ENCODE assay signal across 8 cellular contexts in the genomic region with DNA sequence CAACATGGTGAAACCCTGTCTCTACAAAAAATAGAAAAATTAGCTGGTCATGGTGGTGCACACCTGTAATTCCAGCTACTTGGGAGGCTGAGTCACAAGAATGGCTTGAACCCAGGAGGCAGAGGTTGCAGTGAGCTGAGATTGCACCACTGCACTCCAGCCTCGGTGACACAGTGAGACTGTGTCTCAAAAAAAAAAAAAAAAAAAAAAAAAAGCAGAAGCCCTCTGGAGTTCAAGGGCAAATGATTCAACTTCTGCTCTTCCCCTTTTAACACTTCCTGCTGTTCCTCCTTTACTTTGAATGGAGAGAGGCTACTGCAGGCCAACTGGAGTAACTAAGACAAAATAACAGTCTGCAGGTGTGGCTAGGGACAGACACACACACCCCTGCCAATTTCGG. TPM values are rescaled to one million over a fixed set of nuclear protein-coding genes. Genes with fewer than 3 reads are reported as not detected.
A peak's percentile ranks its signal among the peaks of the same experiment; 100 is the strongest.
DNase-seq lines count a peak whose midpoint lies in the region; ATAC-seq and TF ChIP-seq lines count a peak whose summit lies in the region.
"Not testable (repeated sequence)": the region's sequence is repeated elsewhere in the genome, so short reads cannot be mapped to it uniquely, and the experiment has no call there.

No MANE protein-coding gene starts in this region.

- H3K9me3 Mint-ChIP-seq in WTC11: not testable (repeated sequence)

- not testable (repeated sequence) for H3K4me3 Mint-ChIP-seq in WTC11

- not testable (repeated sequence) for H4K20me1 ChIP-seq in BLaER1

- H3K36me3 ChIP-seq in BLaER1; left ventricle myocardium inferior; mesendoderm (ENCODE audit: control insufficient read depth, insufficient read depth, low read length); spleen: not testable (repeated sequence)

- not testable (repeated sequence) for H3K4me3 ChIP-seq in BLaER1; HL-60 (replicated peaks; ENCODE audit: insufficient read depth, low read length); left ventricle myocardium inferior; mesendoderm (ENCODE audit: low read length)
- H3K4me3 ChIP-seq in spleen: peak overlapping the region in 1 of 8 donors; percentile 15

- ATAC-seq in WTC11: 0 out of 2 replicates have a peak, but pooled peaks have one; percentile 12

- H3K4me2 ChIP-seq in BLaER1: peak overlapping the region; percentile 18; the same call in 1 of the 2 replicates
- not testable (repeated sequence) for H3K4me2 ChIP-seq in mesendoderm (ENCODE audit: low read length)

- not testable (repeated sequence) for H3K27me3 ChIP-seq in BLaER1; HL-60 (ENCODE audit: insufficient read depth, poor library complexity, severe bottlenecking); left ventricle myocardium inferior (ENCODE audit: low read depth); mesendoderm (ENCODE audit: insufficient read depth, low read length, poor library complexity); spleen (replicated peaks in 1 of 7)

- H3K4me1 Mint-ChIP-seq in WTC11: peaks cover 87% of the 10 kb centered on the region

- not testable (repeated sequence) for H4K5ac ChIP-seq in mesendoderm (ENCODE audit: low read length)

- H3K79me2 ChIP-seq in mesendoderm (ENCODE audit: control insufficient read depth, insufficient read depth, low read length): peaks cover 41% of the 10 kb centered on the region

- not testable (repeated sequence) for H3K9ac ChIP-seq in BLaER1; mesendoderm (ENCODE audit: low read length)

- not testable (repeated sequence) for H3K36me3 Mint-ChIP-seq in WTC11

- no CpG with 5 or more reads among the region's 2 CpGs for WGBS in mesendoderm (ENCODE audit: extremely low coverage, insufficient coverage, low lambda C conversion rate)
- WGBS in spleen, 5 donors: 9 to 21% (median 11%) methylated on average over 2 of the region's 2 CpGs

- not testable (repeated sequence) for H2AK5ac ChIP-seq in mesendoderm (ENCODE audit: low read length)

- H2BK5ac ChIP-seq in mesendoderm (ENCODE audit: low read length): not testable (repeated sequence)

- not testable (repeated sequence) for H2BK120ac ChIP-seq in mesendoderm (ENCODE audit: low read depth, low read length)

- not testable (repeated sequence) for H3K56ac ChIP-seq in mesendoderm (ENCODE audit: low read length)

- H3K4me1 ChIP-seq in BLaER1 (peaks cover 60% of the 10 kb centered on the region), left ventricle myocardium inferior (peaks cover 65% of the 10 kb centered on the region), mesendoderm (ENCODE audit: control insufficient read depth, low read depth, low read length) (peaks cover 18% of the 10 kb centered on the region), spleen (peaks cover 13 to 64% (median 58%) of the 10 kb centered on the region in 6 donors)

- intact Hi-C loops in left ventricle myocardium inferior (cut with micrococcal nuclease); spleen (cut with DNase I; ENCODE audit: low total_unique reads): not testable (repeated sequence)

- H3K23ac ChIP-seq in mesendoderm (ENCODE audit: low read length): not testable (repeated sequence)

- TF ChIP-seq CTCF in HL-60 (IDR thresholded peaks at IDR 0.05; ENCODE audit: insufficient read depth, low read length); WTC11 (IDR thresholded peaks at IDR 0.05); left ventricle myocardium inferior (IDR thresholded peaks at IDR 0.05; ENCODE audit: borderline replicate concordance); spleen (IDR thresholded peaks at IDR 0.05 in 8 of 11, conservative IDR thresholded peaks at IDR 0.05 in 3 of 11): not testable (repeated sequence)

- H3K27me3 Mint-ChIP-seq in WTC11 (ENCODE audit: low read depth): peaks cover 37% of the 10 kb centered on the region

- not testable (repeated sequence) for TF ChIP-seq POLR2A in spleen (IDR thresholded peaks at IDR 0.05)

- H3K79me1 ChIP-seq in mesendoderm (ENCODE audit: low read length): peaks cover 22% of the 10 kb centered on the region

- not testable (repeated sequence) for H3K9me3 ChIP-seq in BLaER1; left ventricle myocardium inferior (replicated peaks); spleen

- not testable (repeated sequence) for H2BK15ac ChIP-seq in mesendoderm (replicated peaks; ENCODE audit: low read depth)

- H3K27ac ChIP-seq in BLaER1; mesendoderm (ENCODE audit: low read depth, low read length): not testable (repeated sequence)
- H3K27ac ChIP-seq in HL-60 (replicated peaks) (peak overlapping the region; percentile 76), left ventricle myocardium inferior (replicated peaks) (peak overlapping the region; percentile 79), spleen (peak overlapping the region in 7 of 8 donors; percentile 17 to 82 (median 67))

- DNase-seq in HL-60 (ENCODE audit: low read depth in 1 of 2, low spot score in 1 of 2) (peak; percentile 45 to 82), NAMALWA (ENCODE audit: low spot score) (peak; percentile 14), SIG-M5 treated with dmso at 0.1 percent for 504 hours (lab: John Stamatoyannopoulos, UW; ENCODE audit: unreplicated experiment) (peak; percentile 64)
- DNase-seq in WTC11 (ENCODE audit: low spot score); left ventricle myocardium inferior; mesendoderm; spleen: not testable (repeated sequence)

- not testable (repeated sequence) for H3K27ac Mint-ChIP-seq in WTC11

- peak overlapping the region; percentile 18 for H3K18ac ChIP-seq in mesendoderm (ENCODE audit: low read length)

- H3K4ac ChIP-seq in mesendoderm (ENCODE audit: low read depth, low read length): not testable (repeated sequence)

- POLR2A ChIA-PET in WTC11 (lab: Charles Lee): interaction anchor here (0.7 kb wide), 2 partner anchors 119 to 1245 kb away, joined by 5 read pairs; no protein-coding TSS in a partner anchor

- not testable (repeated sequence) for H4K8ac ChIP-seq in mesendoderm (ENCODE audit: low read depth, low read length)

- CTCF ChIA-PET in WTC11 (lab: Charles Lee): interaction anchor here (0.7 kb wide), 1 partner anchor 56 kb away, joined by 4 read pairs; no protein-coding TSS in a partner anchor

RNA-seq across cellular contexts. Expression of gene CACHD1, which starts 42.3 kb away (rescaled TPM):
- 26.3 to 34.4 TPM (median 34.4 TPM) in 3 replicates for total RNA-seq in WTC11 (2021)
- total RNA-seq in left ventricle myocardium inferior: 2.7 TPM
- polyA plus RNA-seq in mesendoderm (2013, experiment 1 of 2): 40.3 TPM
- 39.6 TPM for polyA plus RNA-seq in mesendoderm (2013, experiment 2 of 2)
- total RNA-seq in spleen: 10 to 100 TPM in 6 of 7 donors, 1 to 10 TPM in 1; 9.5 to 17.3 (median 13.0) TPM
- polyA plus RNA-seq in spleen: 1 to 10 TPM; 1.1 to 2.7 (median 1.4) TPM
